ENCODE assay signal across 1 cellular context in genomic region chr6:87700351-87700728, GRCh38.
TF ChIP-seq lines count a peak whose summit lies in the region.

No MANE protein-coding gene starts in this region.

TF ChIP-seq in K562, 482 proteins besides CTCF, POLR2A, EP300 and RAD21 (continued from another document):
- TF ChIP-seq SMAD1 (IDR thresholded peaks at IDR 0.05; ENCODE audit: low read depth, low read length, partially characterized antibody) (no peak), ZNF274 (IDR thresholded peaks at IDR 0.05; ENCODE audit: borderline replicate concordance, low read depth, low read length) (no peak), NFATC3 (IDR thresholded peaks at IDR 0.05) (no peak), SMARCC2 (IDR thresholded peaks at IDR 0.05; ENCODE audit: low read depth) (no peak), ELF4 (CRISPR knock-in tag; IDR thresholded peaks at IDR 0.05) (no peak), ZNF324 (CRISPR knock-in tag; IDR thresholded peaks at IDR 0.05) (no peak), RFX7 (CRISPR knock-in tag; IDR thresholded peaks at IDR 0.05) (no peak)
- TF ChIP-seq, protein P1, sequence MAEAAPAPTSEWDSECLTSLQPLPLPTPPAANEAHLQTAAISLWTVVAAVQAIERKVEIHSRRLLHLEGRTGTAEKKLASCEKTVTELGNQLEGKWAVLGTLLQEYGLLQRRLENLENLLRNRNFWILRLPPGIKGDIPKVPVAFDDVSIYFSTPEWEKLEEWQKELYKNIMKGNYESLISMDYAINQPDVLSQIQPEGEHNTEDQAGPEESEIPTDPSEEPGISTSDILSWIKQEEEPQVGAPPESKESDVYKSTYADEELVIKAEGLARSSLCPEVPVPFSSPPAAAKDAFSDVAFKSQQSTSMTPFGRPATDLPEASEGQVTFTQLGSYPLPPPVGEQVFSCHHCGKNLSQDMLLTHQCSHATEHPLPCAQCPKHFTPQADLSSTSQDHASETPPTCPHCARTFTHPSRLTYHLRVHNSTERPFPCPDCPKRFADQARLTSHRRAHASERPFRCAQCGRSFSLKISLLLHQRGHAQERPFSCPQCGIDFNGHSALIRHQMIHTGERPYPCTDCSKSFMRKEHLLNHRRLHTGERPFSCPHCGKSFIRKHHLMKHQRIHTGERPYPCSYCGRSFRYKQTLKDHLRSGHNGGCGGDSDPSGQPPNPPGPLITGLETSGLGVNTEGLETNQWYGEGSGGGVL (CRISPR knock-in tag; IDR thresholded peaks at IDR 0.05): no peak
TF ChIP-seq in K562: peak in this region for 7.
